ENCODE assay signal across 8 cellular contexts in genomic region chr3:129313983-129314756, GRCh38. TPM values are rescaled to one million over a fixed set of nuclear protein-coding genes. Genes with fewer than 3 reads are reported as not detected.
DNase-seq lines count a peak whose midpoint lies in the region; ATAC-seq and TF ChIP-seq lines count a peak whose summit lies in the region.

No MANE protein-coding gene starts in this region.

- peaks cover 11% of the 10 kb centered on the region for H3K4me1 Mint-ChIP-seq in GM23338
- peaks cover 34% of the 10 kb centered on the region for H3K4me1 Mint-ChIP-seq in activated CD8-positive, alpha-beta T cell treated with anti-CD3 and anti-CD28 coated beads, Interleukin-2, amount 10 ng/mL, durations not matched to agents 7 days and 5 days (ENCODE audit: low read depth)

- H3K4me3 ChIP-seq in AG04449 (ENCODE audit: low read depth, low read length) (peak overlapping the region; percentile 86), GM23338 (peak overlapping the region; percentile 97), heart left ventricle (peak overlapping the region; percentile 45 to 98 (median 90))

- peak overlapping the region; percentile 95 for H3K4me2 ChIP-seq in GM23338

- H3K36me3 Mint-ChIP-seq in GM23338 (ENCODE audit: low read depth): peaks cover 4% of the 10 kb centered on the region; the same call in 2 of the 3 replicates
- peaks cover 8% of the 10 kb centered on the region for H3K36me3 Mint-ChIP-seq in activated CD8-positive, alpha-beta T cell treated with anti-CD3 and anti-CD28 coated beads, Interleukin-2, amount 10 ng/mL, durations not matched to agents 7 days and 5 days (ENCODE audit: low read depth)

- H3K4me3 Mint-ChIP-seq in GM23338: peak overlapping the region; percentile 93
- H3K4me3 Mint-ChIP-seq in activated CD8-positive, alpha-beta T cell treated with anti-CD3 and anti-CD28 coated beads, Interleukin-2, amount 10 ng/mL, durations not matched to agents 7 days and 5 days: peak overlapping the region; percentile 91

- 19 to 27% (median 21%) methylated on average over 17 of the region's 17 CpGs for WGBS in heart left ventricle, 4 donors

- POLR2A ChIA-PET in AG04449 (lab: Yijun Ruan, JAX): no interaction called here
- POLR2A ChIA-PET in activated CD8-positive, alpha-beta T cell treated with anti-CD3 and anti-CD28 coated beads, Interleukin-2, amount 10 ng/mL, durations not matched to agents 7 days and 5 days (lab: Charles Lee): interaction anchor here (0.7 to 4.8 kb wide), 13 partner anchors 10 to 261 kb away, joined by 3 to 50 read pairs (median 4); partner anchors contain the start of genes EFCAB12, HMCES, IFT122 and MBD4

- ATAC-seq in GM23338 (peak; percentile 14), heart left ventricle (peak in 2 of 4 donors; percentile 1 to 4), sciatic nerve (peak; percentile 57), HG03159 (IDR thresholded peaks at IDR 0.05; ENCODE audit: unreplicated experiment) (no peak)
- peak; percentile 1 for ATAC-seq in activated CD8-positive, alpha-beta T cell treated with anti-CD3 and anti-CD28 coated beads, Interleukin-2, amount 10 ng/mL, durations not matched to agents 7 days and 5 days

- H2AFZ ChIP-seq in GM23338: no peak overlapping the region; the same call in 1 of the 2 replicates

- H3F3A ChIP-seq in GM23338 (replicated peaks; ENCODE audit: low read depth): no peaks in the 10 kb centered on the region

- peaks cover 11% of the 10 kb centered on the region for H3K79me2 ChIP-seq in GM23338 (replicated peaks; ENCODE audit: insufficient read depth)

- H3K9me3 ChIP-seq in heart left ventricle: no peaks in the 10 kb centered on the region

- CTCF ChIA-PET in AG04449 (lab: Yijun Ruan, JAX): interaction anchor here (1.6 kb wide), 1 partner anchor 262 kb away, joined by 3 read pairs; no protein-coding TSS in a partner anchor
- CTCF ChIA-PET in activated CD8-positive, alpha-beta T cell treated with anti-CD3 and anti-CD28 coated beads, Interleukin-2, amount 10 ng/mL, durations not matched to agents 7 days and 5 days (lab: Charles Lee): interaction anchor here (0.8 to 2.7 kb wide), 2 partner anchors 16 to 31 kb away, joined by 3 to 11 read pairs; no protein-coding TSS in a partner anchor

- no peak for DNase-seq in AG04449 (ENCODE audit: low read depth, low spot score)
- DNase-seq in GM23338 (ENCODE audit: low spot score): peak; percentile 67
- peak; percentile 35 for DNase-seq in activated CD8-positive, alpha-beta T cell treated with anti-CD3 and anti-CD28 coated beads, Interleukin-2, amount 10 ng/mL, durations not matched to agents 7 days and 5 days
- peak in 1 of 5 donors; percentile 68 for DNase-seq in heart left ventricle
- no peak for DNase-seq in sciatic nerve (ENCODE audit: low spot score)
- DNase-seq in HUDEP-2 (lab: John Stamatoyannopoulos, UW; ENCODE audit: unreplicated experiment in 76 of 76): no peak
- no peak for DNase-seq in GF-D8 (lab: John Stamatoyannopoulos, UW)

- H3K36me3 ChIP-seq in GM23338 (ENCODE audit: insufficient read depth): no peaks in the 10 kb centered on the region
- H3K36me3 ChIP-seq in heart left ventricle: peaks cover 0 to 3% (median 0%) of the 10 kb centered on the region in 9 donors

- no peaks in the 10 kb centered on the region for H3K9me2 ChIP-seq in GM23338 (ENCODE audit: insufficient read depth)

- TF ChIP-seq POLR2A in heart left ventricle (IDR thresholded peaks at IDR 0.05): no peak

- H3K27ac ChIP-seq in GM23338 (ENCODE audit: low read depth) (peak overlapping the region; percentile 78; the same call in 1 of the 2 replicates), heart left ventricle (peak overlapping the region; percentile 75 to 97 (median 92))

- intact Hi-C loops in heart left ventricle (cut with DNase I) (loop anchor here in 6 of 10 donors (1.0 to 5.0 kb wide), 3 partner anchors 35 to 37 kb away; partner anchors contain the start of gene HMCES (in 5 of the 6)), sciatic nerve (cut with DNase I) (no loop called here)

- H4K20me1 ChIP-seq in GM23338 (replicated peaks; ENCODE audit: insufficient read depth): no peaks in the 10 kb centered on the region

- H3K4me1 ChIP-seq in GM23338 (ENCODE audit: insufficient read depth) (peaks cover 7% of the 10 kb centered on the region), heart left ventricle (peaks cover 0 to 35% (median 21%) of the 10 kb centered on the region in 12 donors)

- H3K27me3 ChIP-seq in GM23338 (ENCODE audit: insufficient read depth) (no peaks in the 10 kb centered on the region), heart left ventricle (no peaks in the 10 kb centered on the region)

- TF ChIP-seq CTCF in AG04449 (IDR thresholded peaks at IDR 0.05; ENCODE audit: insufficient read depth, low read length, missing control alignments) (no peak), GM23338 (conservative IDR thresholded peaks at IDR 0.05; ENCODE audit: low read depth in 2 of 2) (no peak), heart left ventricle (IDR thresholded peaks at IDR 0.05) (no peak)

- H3K9me3 Mint-ChIP-seq in GM23338: no peaks in the 10 kb centered on the region; the same call in 2 of the 3 replicates
- no peaks in the 10 kb centered on the region for H3K9me3 Mint-ChIP-seq in activated CD8-positive, alpha-beta T cell treated with anti-CD3 and anti-CD28 coated beads, Interleukin-2, amount 10 ng/mL, durations not matched to agents 7 days and 5 days (ENCODE audit: insufficient read depth)

- H3K27ac Mint-ChIP-seq in GM23338: no peak overlapping the region
- H3K27ac Mint-ChIP-seq in activated CD8-positive, alpha-beta T cell treated with anti-CD3 and anti-CD28 coated beads, Interleukin-2, amount 10 ng/mL, durations not matched to agents 7 days and 5 days: peak overlapping the region; percentile 63

- H3K27me3 Mint-ChIP-seq in GM23338 (ENCODE audit: insufficient read depth, low read depth, poor library complexity): peaks cover 20% of the 10 kb centered on the region
- no peaks in the 10 kb centered on the region for H3K27me3 Mint-ChIP-seq in activated CD8-positive, alpha-beta T cell treated with anti-CD3 and anti-CD28 coated beads, Interleukin-2, amount 10 ng/mL, durations not matched to agents 7 days and 5 days (ENCODE audit: low read depth)

RNA-seq across cellular contexts. Expression of gene HMCES, which starts 35.5 kb away (rescaled TPM):
- total RNA-seq in GM23338 (2014; rRNA removed; shearing (Covaris generic)): 44.5 and 45.6 TPM in 2 replicates
- polyA plus RNA-seq in GM23338 (2016; fragmentation: Nextera tagmentation; extraction: Ambion mirVana): 35.3 and 36.5 TPM in 2 replicates
- 10 to 100 TPM; 58.2 to 62.2 TPM for total RNA-seq in activated CD8-positive, alpha-beta T cell treated with anti-CD3 and anti-CD28 coated beads, Interleukin-2, amount 10 ng/mL, durations not matched to agents 7 days and 5 days
- 10 to 100 TPM; 30.0 to 46.3 (median 37.7) TPM for total RNA-seq in heart left ventricle
- 10 to 100 TPM; 30.7 to 46.6 TPM for polyA plus RNA-seq in heart left ventricle
- 36.6 TPM for total RNA-seq in sciatic nerve

Comparison
In these comparisons a context has a peak if more than half of its experiments do, and no peak if none do; other contexts are left out.
1. DNase-seq: peak in GM23338 (single experiment) and activated CD8-positive, alpha-beta T cell treated with anti-CD3 and anti-CD28 coated beads, Interleukin-2, amount 10 ng/mL, durations not matched to agents 7 days and 5 days (single experiment); none in AG04449 (single experiment), sciatic nerve (single experiment), HUDEP-2 (0 of 76) and GF-D8 (single experiment).
2. Peak in every context shown above with its lines, with median percentiles within 50 percentile points of each other: H3K4me3 ChIP-seq.